ENCODE assay signal across 8 cellular contexts in genomic region chr12:7107181-7108041, GRCh38. TPM values are rescaled to one million over a fixed set of nuclear protein-coding genes. Genes with fewer than 3 reads are reported as not detected.
A peak's percentile ranks its signal among the peaks of the same experiment; 100 is the strongest.
DNase-seq lines count a peak whose midpoint lies in the region; ATAC-seq, FAIRE-seq and TF ChIP-seq lines count a peak whose summit lies in the region.

No MANE protein-coding gene starts in this region.

- H3K36me3 ChIP-seq in GM06990 (ENCODE audit: control insufficient read depth, insufficient read depth, low read length) (peaks cover 3% of the 10 kb centered on the region), endodermal cell (ENCODE audit: control insufficient read depth, insufficient read depth, low read length) (no peaks in the 10 kb centered on the region)

- H3K9ac ChIP-seq in endodermal cell (ENCODE audit: extremely low read depth, low read length, poor library complexity, severe bottlenecking): no peak overlapping the region

- H3K4me3 ChIP-seq in GM06990 (replicated peaks; ENCODE audit: low read depth, low read length): peak overlapping the region; percentile 93
- peak overlapping the region; percentile 80 for H3K4me3 ChIP-seq in endodermal cell (ENCODE audit: low read length)

- no peak for ATAC-seq in GM21576 (IDR thresholded peaks at IDR 0.05; ENCODE audit: unreplicated experiment)
- ATAC-seq in HG03280 (IDR thresholded peaks at IDR 0.05; ENCODE audit: unreplicated experiment): no peak

- WGBS in endodermal cell (ENCODE audit: insufficient coverage in 1 of 2, insufficient read length in 1 of 2), 2 experiments: 93 to 94% methylated on average over 4 to 8 of the region's 9 CpGs

- TF ChIP-seq CTCF in GM06990 (IDR thresholded peaks at IDR 0.05; ENCODE audit: insufficient read depth, low read length, poor library complexity, severe bottlenecking) (no peak), endodermal cell (conservative IDR thresholded peaks at IDR 0.05) (no peak), nephron (IDR thresholded peaks at IDR 0.05; ENCODE audit: unreplicated experiment in 3 of 3) (no peak)

- DNase-seq in GM06990 (ENCODE audit: extremely low read depth, insufficient read length) (no peak), OCI-M1 (lab: John Stamatoyannopoulos, UW) (peak; percentile 57), endodermal cell (no peak), GM12892 (ENCODE audit: insufficient read length) (no peak), KG1 (lab: John Stamatoyannopoulos, UW) (no peak)

- no peak for TF ChIP-seq POLR2A in GM12892 (IDR thresholded peaks at IDR 0.05; ENCODE audit: low read depth, low read length)

- H3K27ac Mint-ChIP-seq in endodermal cell: peak overlapping the region; percentile 97
- H3K27ac Mint-ChIP-seq in nephron: peak overlapping the region; percentile 93 to 99 (median 99)

- peaks cover 19% of the 10 kb centered on the region for H3K9me3 Mint-ChIP-seq in endodermal cell
- peaks cover 10% of the 10 kb centered on the region for H3K9me3 Mint-ChIP-seq in nephron

- peaks cover 31% of the 10 kb centered on the region for H3K36me3 Mint-ChIP-seq in endodermal cell (ENCODE audit: low read depth)
- peaks cover 34% of the 10 kb centered on the region for H3K36me3 Mint-ChIP-seq in nephron (ENCODE audit: low read depth)

- no peak for FAIRE-seq in GM12892 (lab: Jason Lieb, UNC)

- H3K4me1 Mint-ChIP-seq in endodermal cell (peaks cover 15% of the 10 kb centered on the region), nephron (peaks cover 13% of the 10 kb centered on the region)

- no peaks in the 10 kb centered on the region for H3K4me1 ChIP-seq in endodermal cell (ENCODE audit: control insufficient read depth, insufficient read depth, low read length)

- peak overlapping the region; percentile 8 for H3K27ac ChIP-seq in endodermal cell (ENCODE audit: low read depth, low read length)

- H3K27me3 ChIP-seq in GM06990 (replicated peaks; ENCODE audit: control insufficient read depth, insufficient read depth, low read length) (no peaks in the 10 kb centered on the region), endodermal cell (ENCODE audit: control insufficient read depth, insufficient read depth, low read length, poor library complexity, severe bottlenecking) (peaks cover 23% of the 10 kb centered on the region)

- H3K4me3 Mint-ChIP-seq in endodermal cell (peak overlapping the region; percentile 85), nephron (peak overlapping the region; percentile 91 to 94 (median 92))

- H3K9me3 ChIP-seq in endodermal cell (ENCODE audit: control insufficient read depth, low read length): peaks cover 12% of the 10 kb centered on the region

- H3K27me3 Mint-ChIP-seq in endodermal cell (ENCODE audit: insufficient read depth) (peaks cover 24% of the 10 kb centered on the region), nephron (ENCODE audit: low read depth) (no peaks in the 10 kb centered on the region)

RNA-seq across cellular contexts. Expression of gene C1RL, which starts 1.6 kb away (rescaled TPM):
- total RNA-seq in endodermal cell: 10 to 100 TPM; 32.5 to 46.4 TPM
- polyA plus RNA-seq in endodermal cell (2013, experiment 1 of 2): 12.4 TPM
- 12.0 TPM for polyA plus RNA-seq in endodermal cell (2013, experiment 2 of 2)
- 9.1 TPM for polyA plus RNA-seq in GM12892 (2012; ENCODE audit: missing spikeins)

RNA-seq across cellular contexts. Expression of gene C1R, which starts 15.2 kb away (rescaled TPM):
- total RNA-seq in endodermal cell: 1 to 10 TPM; 3.9 TPM
- polyA plus RNA-seq in endodermal cell (2013, experiment 1 of 2): 5.4 TPM
- 3.4 TPM for polyA plus RNA-seq in endodermal cell (2013, experiment 2 of 2)
- 1.9 TPM for polyA plus RNA-seq in GM12892 (2012; ENCODE audit: missing spikeins)

RNA-seq across cellular contexts. Expression of gene RBP5, which starts 21.3 kb away (rescaled TPM):
- 10 to 100 TPM; 19.3 to 31.2 TPM for total RNA-seq in endodermal cell
- 1.7 TPM for polyA plus RNA-seq in endodermal cell (2013, experiment 1 of 2)
- polyA plus RNA-seq in endodermal cell (2013, experiment 2 of 2): 1.9 TPM
- polyA plus RNA-seq in GM12892 (2012; ENCODE audit: missing spikeins): 3.9 TPM

RNA-seq across cellular contexts. Expression of gene CLSTN3, which starts 22.8 kb away (rescaled TPM):
- 100 to 1,000 TPM in 1 of 2 donors, 10 to 100 TPM in 1; 69.7 to 135 TPM for total RNA-seq in endodermal cell
- polyA plus RNA-seq in endodermal cell (2013, experiment 1 of 2): 52.2 TPM
- 51.4 TPM for polyA plus RNA-seq in endodermal cell (2013, experiment 2 of 2)
- 14.9 TPM for polyA plus RNA-seq in GM12892 (2012; ENCODE audit: missing spikeins)

RNA-seq across cellular contexts. Expression of gene C1S, which starts 46.9 kb away (rescaled TPM):
- 10 to 100 TPM; 13.4 to 14.3 TPM for total RNA-seq in endodermal cell
- polyA plus RNA-seq in endodermal cell (2013, experiment 1 of 2): 4.9 TPM
- polyA plus RNA-seq in endodermal cell (2013, experiment 2 of 2): 4.2 TPM
- 1.00 TPM for polyA plus RNA-seq in GM12892 (2012; ENCODE audit: missing spikeins)
